Comparison of ENCODE assay signal across 22 cellular contexts in genomic region chr11:130203766-130204702, GRCh38. TPM values are rescaled to one million over a fixed set of nuclear protein-coding genes. Genes with fewer than 3 reads are reported as not detected.
DNase-seq lines count a peak whose midpoint lies in the region; ATAC-seq and TF ChIP-seq lines count a peak whose summit lies in the region.
"Had no signal": no experiment of that assay in that cellular context is flagged by ENCODE, and none has a peak within 500 bp of the region (broad histone marks: within the 10 kb centered on the region; RNA-seq: fewer than 3 reads in every experiment).

No MANE protein-coding gene starts in this region.

- H3K4me1 ChIP-seq in Peyer's patch (no peaks in the 10 kb centered on the region), mucosa of descending colon (ENCODE audit: low read depth) (no peaks in the 10 kb centered on the region), spleen (peaks cover 0 to 21% (median 14%) of the 10 kb centered on the region in 6 donors)
- H3K4me1 ChIP-seq: HAP-1 had no signal

- TF ChIP-seq CTCF in Peyer's patch (IDR thresholded peaks at IDR 0.05): no peak
- no peak for TF ChIP-seq CTCF in mucosa of descending colon (IDR thresholded peaks at IDR 0.05)
- no peak for TF ChIP-seq CTCF in spleen (IDR thresholded peaks at IDR 0.05 in 8 of 11, conservative IDR thresholded peaks at IDR 0.05 in 3 of 11)

- H3K9me3 Mint-ChIP-seq in T-helper 2 cell treated with Interferon-gamma antibody and Interleukin-4, amounts not matched to agents 5 μg/mL and 100 μg/mL, for 36 hours: no peaks in the 10 kb centered on the region
- H3K9me3 Mint-ChIP-seq: CD8-positive, alpha-beta memory T cell had no signal

- no peaks in the 10 kb centered on the region for H3K27me3 ChIP-seq in Peyer's patch
- no peaks in the 10 kb centered on the region for H3K27me3 ChIP-seq in spleen (replicated peaks in 1 of 7)

- peaks cover 0 to 75% (median 0%) of the 10 kb centered on the region in 3 donors for H3K36me3 ChIP-seq in Peyer's patch
- peaks cover 5% of the 10 kb centered on the region for H3K36me3 ChIP-seq in mucosa of descending colon (ENCODE audit: low read depth)
- H3K36me3 ChIP-seq in spleen: peaks cover 0 to 24% (median 3%) of the 10 kb centered on the region in 6 donors
- H3K36me3 ChIP-seq: HAP-1 had no signal

- H3K4me3 ChIP-seq in Peyer's patch (no peak overlapping the region), mucosa of descending colon (no peak overlapping the region), spleen (no peak overlapping the region)
- H3K4me3 ChIP-seq: GM23248, HAP-1, SK-N-MC had no signal

- peak; percentile 11 for DNase-seq in 8988T
- DNase-seq in Peyer's patch: peak in 2 of 3 donors; percentile 47 to 52
- DNase-seq in mucosa of descending colon: peak in 2 of 3 donors; percentile 48 to 59
- DNase-seq in spleen: peak; percentile 50
- DNase-seq in T-helper 2 cell treated with Interferon-gamma antibody and Interleukin-4, amounts not matched to agents 5 μg/mL and 100 μg/mL, for 36 hours (ENCODE audit: low spot score): no peak
- no peak for DNase-seq in SIG-M5 (lab: John Stamatoyannopoulos, UW)
- DNase-seq: AML-193; CD8-positive, alpha-beta memory T cell; GM23248; KG1; NCI-H1105; NCI-H2029 treated with DMSO at 0.1 percent for 48 hours; NCI-H226; NCI-H510A treated with DMSO at 0.1 percent for 48 hours; SHP77 had no signal

- H3K36me3 Mint-ChIP-seq in T-helper 2 cell treated with Interferon-gamma antibody and Interleukin-4, amounts not matched to agents 5 μg/mL and 100 μg/mL, for 36 hours (ENCODE audit: low read depth): no peaks in the 10 kb centered on the region
- H3K36me3 Mint-ChIP-seq: CD8-positive, alpha-beta memory T cell had no signal

- H3K27ac Mint-ChIP-seq in T-helper 2 cell treated with Interferon-gamma antibody and Interleukin-4, amounts not matched to agents 5 μg/mL and 100 μg/mL, for 36 hours: no peak overlapping the region

- H3K27ac ChIP-seq in Peyer's patch (no peak overlapping the region), spleen (no peak overlapping the region)
- H3K27ac ChIP-seq: C4-2B, GM23248, SK-N-MC had no signal

- H3K9me3 ChIP-seq in Peyer's patch: no peaks in the 10 kb centered on the region
- H3K9me3 ChIP-seq in mucosa of descending colon: no peaks in the 10 kb centered on the region
- H3K9me3 ChIP-seq in spleen: no peaks in the 10 kb centered on the region
- H3K9me3 ChIP-seq: HAP-1 had no signal

- intact Hi-C loops in mucosa of descending colon (cut with DNase I, micrococcal nuclease): no loop called here
- intact Hi-C loops in spleen (cut with DNase I; ENCODE audit: low total_unique reads): no loop called here

- no peak overlapping the region for H3K4me3 Mint-ChIP-seq in T-helper 2 cell treated with Interferon-gamma antibody and Interleukin-4, amounts not matched to agents 5 μg/mL and 100 μg/mL, for 36 hours
- H3K4me3 Mint-ChIP-seq: CD8-positive, alpha-beta memory T cell had no signal

- 87 to 95% (median 93%) methylated on average over 27 of the region's 27 CpGs for WGBS in spleen, 5 donors

- H3K4me1 Mint-ChIP-seq in T-helper 2 cell treated with Interferon-gamma antibody and Interleukin-4, amounts not matched to agents 5 μg/mL and 100 μg/mL, for 36 hours (ENCODE audit: low read depth): no peaks in the 10 kb centered on the region
- H3K4me1 Mint-ChIP-seq: CD8-positive, alpha-beta memory T cell had no signal

- H3K27me3 Mint-ChIP-seq in T-helper 2 cell treated with Interferon-gamma antibody and Interleukin-4, amounts not matched to agents 5 μg/mL and 100 μg/mL, for 36 hours (ENCODE audit: low read depth): no peaks in the 10 kb centered on the region

- no peak for TF ChIP-seq POLR2A in Peyer's patch (IDR thresholded peaks at IDR 0.05)
- no peak for TF ChIP-seq POLR2A in spleen (IDR thresholded peaks at IDR 0.05)

- peak; percentile 41 for ATAC-seq in mucosa of descending colon
- no peak for ATAC-seq in HG02870 (IDR thresholded peaks at IDR 0.05; ENCODE audit: unreplicated experiment)

RNA-seq across cellular contexts. Expression of gene ST14, which starts 44.5 kb away (rescaled TPM):
- 100 to 1,000 TPM; 104 to 469 (median 424) TPM for total RNA-seq in Peyer's patch
- total RNA-seq in mucosa of descending colon: 100 to 1,000 TPM; 260 to 622 (median 508) TPM
- total RNA-seq in spleen: 10 to 100 TPM in 6 of 7 donors, 1 to 10 TPM in 1; 7.1 to 20.2 (median 12.5) TPM
- 10 to 100 TPM; 10.7 to 25.9 (median 12.5) TPM for polyA plus RNA-seq in spleen
- total RNA-seq: A172, Daoy, GM23248 had no signal
- polyA plus RNA-seq: AG04450; CD8-positive, alpha-beta memory T cell; GM23248 had no signal

Comparison
In these comparisons a context has a peak if more than half of its experiments do, and no peak if none do; other contexts are left out.
1. DNase-seq: peak in 8988T (single experiment), Peyer's patch (2 of 3), mucosa of descending colon (2 of 3) and spleen (single experiment); none in T-helper 2 cell treated with Interferon-gamma antibody and Interleukin-4, amounts not matched to agents 5 μg/mL and 100 μg/mL, for 36 hours (single experiment) and SIG-M5 (single experiment).
2. RNA of gene ST14, which starts 44.5 kb away (total RNA-seq): 260 to 622 TPM in mucosa of descending colon and 104 to 469 TPM in Peyer's patch; 7.1 to 20.2 TPM in spleen; every median in the first group is over 4 times any median in the second.